ENCODE assay signal across 8 cellular contexts in the genomic region with DNA sequence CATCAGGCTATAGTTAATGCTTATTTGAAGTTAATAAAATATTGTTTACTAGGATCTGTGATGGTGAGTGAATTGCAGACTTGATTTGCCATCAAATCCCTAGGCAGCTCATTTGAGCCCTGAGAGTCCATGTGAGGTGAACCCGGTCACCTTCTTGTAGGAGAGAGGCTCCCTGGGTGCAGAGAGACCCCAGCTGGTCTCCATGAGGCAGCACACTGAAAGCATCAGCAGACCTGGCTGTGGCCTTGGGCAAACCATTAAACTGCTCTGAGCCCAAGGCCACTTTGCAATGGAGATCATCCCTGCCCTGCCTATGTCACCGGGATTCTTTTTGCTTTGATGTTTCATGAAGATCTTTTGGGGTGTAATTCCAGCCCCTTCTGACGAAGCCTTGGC.
DNase-seq lines count a peak whose midpoint lies in the region; ATAC-seq and TF ChIP-seq lines count a peak whose summit lies in the region.

No MANE protein-coding gene starts in this region.

- peak; percentile 28 to 44 for ATAC-seq in activated T-cell treated with anti-CD3 and anti-CD28 coated beads, Interleukin-2, amount 50 U/mL, for 72 hours (replicated peaks in 1 of 2)
- no peak for ATAC-seq in thoracic aorta (ENCODE audit: insufficient number of reproducible peaks, low FRiP score, low read depth)

- peak in 1 of 2 donors; percentile 37 for DNase-seq in activated T-cell treated with anti-CD3 and anti-CD28 coated beads, Interleukin-2, amount 50 U/mL, for 72 hours
- DNase-seq in activated T-cell treated with anti-CD3 and anti-CD28 coated beads for 4 hours = no peak
- peak; percentile 78 to 86 for DNase-seq in SJCRH30
- DNase-seq in fibroblast of mammary gland (ENCODE audit: low read depth) = peak; percentile 35
- no peak for DNase-seq in thoracic aorta (ENCODE audit: low spot score)
- DNase-seq in activated effector memory CD4-positive, alpha-beta T cell treated with Interleukin-2 at 50 U/mL for 16 hours = no peak
- DNase-seq in G401 (ENCODE audit: low spot score) = no peak
- DNase-seq in activated CD4-positive, CD25-positive, alpha-beta regulatory T cell treated with anti-CD3 and anti-CD28 coated beads, Interleukin-2, amount 50 U/mL, for 72 hours = no peak

- in situ Hi-C loops in G401 (cut with HindIII; ENCODE audit: low sequenced_read_pairs) = no loop called here

- H3K4me3 Mint-ChIP-seq in activated T-cell treated with anti-CD3 and anti-CD28 coated beads, Interleukin-2, amount 50 U/mL, for 72 hours = peak overlapping the region; percentile 66 to 69

- H3K4me1 Mint-ChIP-seq in activated T-cell treated with anti-CD3 and anti-CD28 coated beads, Interleukin-2, amount 50 U/mL, for 72 hours (ENCODE audit: low read depth) = peaks cover 64% of the 10 kb centered on the region

- H3K4me1 ChIP-seq in SJCRH30 = peaks cover 35% of the 10 kb centered on the region
- peaks cover 52 to 98% of the 10 kb centered on the region in 2 donors for H3K4me1 ChIP-seq in thoracic aorta (ENCODE audit: control insufficient read depth in 1 of 2, low read depth in 2 of 2)

- H3K27me3 ChIP-seq in SJCRH30 (no peaks in the 10 kb centered on the region), thoracic aorta (replicated peaks; ENCODE audit: insufficient read depth) (no peaks in the 10 kb centered on the region)

- H3K27me3 Mint-ChIP-seq in activated T-cell treated with anti-CD3 and anti-CD28 coated beads, Interleukin-2, amount 50 U/mL, for 72 hours (ENCODE audit: low read depth) = no peaks in the 10 kb centered on the region

- H3K4me3 ChIP-seq in SJCRH30 = no peak overlapping the region
- no peak overlapping the region for H3K4me3 ChIP-seq in fibroblast of mammary gland (ENCODE audit: control insufficient read depth, low read depth, low read length)
- no peak overlapping the region for H3K4me3 ChIP-seq in thoracic aorta

- H3K9me3 ChIP-seq in SJCRH30 (replicated peaks) = no peaks in the 10 kb centered on the region
- H3K9me3 ChIP-seq in thoracic aorta = no peaks in the 10 kb centered on the region

- TF ChIP-seq CTCF in fibroblast of mammary gland (conservative IDR thresholded peaks at IDR 0.05; ENCODE audit: control insufficient read depth, insufficient read depth, low read depth, low read length) = no peak
- TF ChIP-seq CTCF in thoracic aorta (IDR thresholded peaks at IDR 0.05) = no peak

- no peaks in the 10 kb centered on the region for H3K36me3 ChIP-seq in SJCRH30
- H3K36me3 ChIP-seq in thoracic aorta = peaks cover 38% of the 10 kb centered on the region

- peaks cover 16 to 59% of the 10 kb centered on the region in 2 donors for H3K36me3 Mint-ChIP-seq in activated T-cell treated with anti-CD3 and anti-CD28 coated beads, Interleukin-2, amount 50 U/mL, for 72 hours (ENCODE audit: insufficient read depth in 2 of 2)

- no peaks in the 10 kb centered on the region for H3K9me3 Mint-ChIP-seq in activated T-cell treated with anti-CD3 and anti-CD28 coated beads, Interleukin-2, amount 50 U/mL, for 72 hours

- H3K27ac ChIP-seq in SJCRH30 (peak overlapping the region; percentile 64), thoracic aorta (peak overlapping the region; percentile 95 to 98)

- H3K27ac Mint-ChIP-seq in activated T-cell treated with anti-CD3 and anti-CD28 coated beads, Interleukin-2, amount 50 U/mL, for 72 hours = peak overlapping the region; percentile 86

Comparison
In these comparisons a context has a peak if more than half of its experiments do, and no peak if none do; other contexts are left out.
1. DNase-seq: peak in SJCRH30 (2 of 2) and fibroblast of mammary gland (single experiment); none in activated T-cell treated with anti-CD3 and anti-CD28 coated beads for 4 hours (single experiment), thoracic aorta (single experiment), activated effector memory CD4-positive, alpha-beta T cell treated with Interleukin-2 at 50 U/mL for 16 hours (single experiment), G401 (single experiment) and activated CD4-positive, CD25-positive, alpha-beta regulatory T cell treated with anti-CD3 and anti-CD28 coated beads, Interleukin-2, amount 50 U/mL, for 72 hours (single experiment).